Comparison of ENCODE assay signal across 1 cellular context in the genomic region with DNA sequence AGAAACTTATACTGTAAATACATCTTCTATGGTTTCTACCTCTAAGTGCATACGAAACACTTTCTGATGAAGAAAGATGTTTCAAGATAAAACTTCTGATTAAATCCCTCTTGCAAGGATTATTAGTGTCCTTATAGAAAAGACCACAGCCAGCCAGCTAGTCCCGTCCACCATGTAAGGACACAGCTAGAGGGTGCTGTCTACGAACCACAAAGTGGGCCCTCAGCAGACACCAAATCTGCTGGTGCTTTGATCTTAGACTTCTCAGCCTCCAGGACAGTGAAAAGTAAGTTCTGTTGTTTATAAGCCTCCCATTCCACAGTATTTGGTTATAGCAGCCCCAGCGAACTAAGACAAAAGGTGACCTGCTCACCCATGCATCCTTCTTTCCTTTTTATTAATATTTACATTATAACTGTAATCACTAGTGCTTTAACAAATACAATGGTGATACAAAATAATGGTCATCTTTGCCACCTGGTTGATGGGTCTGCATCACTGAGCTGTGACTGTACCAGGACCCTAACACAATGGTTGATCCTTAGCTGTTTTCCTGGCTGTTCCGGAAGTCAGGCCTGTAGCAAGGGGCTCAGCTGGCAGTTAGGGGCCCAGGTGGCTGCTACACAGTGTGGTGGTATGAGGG.
TF ChIP-seq lines count a peak whose summit lies in the region.

No MANE protein-coding gene starts in this region.

TF ChIP-seq in H1, 55 proteins besides CTCF, POLR2A, EP300 and RAD21:
- TF ChIP-seq SIRT6 (IDR thresholded peaks at IDR 0.05; ENCODE audit: low read length), result no peak
- no peak for TF ChIP-seq BRCA1 (IDR thresholded peaks at IDR 0.05; ENCODE audit: low read depth, low read length)
- TF ChIP-seq EGR1 (IDR thresholded peaks at IDR 0.05; ENCODE audit: borderline replicate concordance, low read depth, low read length), result no peak
- TF ChIP-seq TAF1 (IDR thresholded peaks at IDR 0.05; ENCODE audit: low read depth, low read length), result no peak
- TF ChIP-seq, protein P1, sequence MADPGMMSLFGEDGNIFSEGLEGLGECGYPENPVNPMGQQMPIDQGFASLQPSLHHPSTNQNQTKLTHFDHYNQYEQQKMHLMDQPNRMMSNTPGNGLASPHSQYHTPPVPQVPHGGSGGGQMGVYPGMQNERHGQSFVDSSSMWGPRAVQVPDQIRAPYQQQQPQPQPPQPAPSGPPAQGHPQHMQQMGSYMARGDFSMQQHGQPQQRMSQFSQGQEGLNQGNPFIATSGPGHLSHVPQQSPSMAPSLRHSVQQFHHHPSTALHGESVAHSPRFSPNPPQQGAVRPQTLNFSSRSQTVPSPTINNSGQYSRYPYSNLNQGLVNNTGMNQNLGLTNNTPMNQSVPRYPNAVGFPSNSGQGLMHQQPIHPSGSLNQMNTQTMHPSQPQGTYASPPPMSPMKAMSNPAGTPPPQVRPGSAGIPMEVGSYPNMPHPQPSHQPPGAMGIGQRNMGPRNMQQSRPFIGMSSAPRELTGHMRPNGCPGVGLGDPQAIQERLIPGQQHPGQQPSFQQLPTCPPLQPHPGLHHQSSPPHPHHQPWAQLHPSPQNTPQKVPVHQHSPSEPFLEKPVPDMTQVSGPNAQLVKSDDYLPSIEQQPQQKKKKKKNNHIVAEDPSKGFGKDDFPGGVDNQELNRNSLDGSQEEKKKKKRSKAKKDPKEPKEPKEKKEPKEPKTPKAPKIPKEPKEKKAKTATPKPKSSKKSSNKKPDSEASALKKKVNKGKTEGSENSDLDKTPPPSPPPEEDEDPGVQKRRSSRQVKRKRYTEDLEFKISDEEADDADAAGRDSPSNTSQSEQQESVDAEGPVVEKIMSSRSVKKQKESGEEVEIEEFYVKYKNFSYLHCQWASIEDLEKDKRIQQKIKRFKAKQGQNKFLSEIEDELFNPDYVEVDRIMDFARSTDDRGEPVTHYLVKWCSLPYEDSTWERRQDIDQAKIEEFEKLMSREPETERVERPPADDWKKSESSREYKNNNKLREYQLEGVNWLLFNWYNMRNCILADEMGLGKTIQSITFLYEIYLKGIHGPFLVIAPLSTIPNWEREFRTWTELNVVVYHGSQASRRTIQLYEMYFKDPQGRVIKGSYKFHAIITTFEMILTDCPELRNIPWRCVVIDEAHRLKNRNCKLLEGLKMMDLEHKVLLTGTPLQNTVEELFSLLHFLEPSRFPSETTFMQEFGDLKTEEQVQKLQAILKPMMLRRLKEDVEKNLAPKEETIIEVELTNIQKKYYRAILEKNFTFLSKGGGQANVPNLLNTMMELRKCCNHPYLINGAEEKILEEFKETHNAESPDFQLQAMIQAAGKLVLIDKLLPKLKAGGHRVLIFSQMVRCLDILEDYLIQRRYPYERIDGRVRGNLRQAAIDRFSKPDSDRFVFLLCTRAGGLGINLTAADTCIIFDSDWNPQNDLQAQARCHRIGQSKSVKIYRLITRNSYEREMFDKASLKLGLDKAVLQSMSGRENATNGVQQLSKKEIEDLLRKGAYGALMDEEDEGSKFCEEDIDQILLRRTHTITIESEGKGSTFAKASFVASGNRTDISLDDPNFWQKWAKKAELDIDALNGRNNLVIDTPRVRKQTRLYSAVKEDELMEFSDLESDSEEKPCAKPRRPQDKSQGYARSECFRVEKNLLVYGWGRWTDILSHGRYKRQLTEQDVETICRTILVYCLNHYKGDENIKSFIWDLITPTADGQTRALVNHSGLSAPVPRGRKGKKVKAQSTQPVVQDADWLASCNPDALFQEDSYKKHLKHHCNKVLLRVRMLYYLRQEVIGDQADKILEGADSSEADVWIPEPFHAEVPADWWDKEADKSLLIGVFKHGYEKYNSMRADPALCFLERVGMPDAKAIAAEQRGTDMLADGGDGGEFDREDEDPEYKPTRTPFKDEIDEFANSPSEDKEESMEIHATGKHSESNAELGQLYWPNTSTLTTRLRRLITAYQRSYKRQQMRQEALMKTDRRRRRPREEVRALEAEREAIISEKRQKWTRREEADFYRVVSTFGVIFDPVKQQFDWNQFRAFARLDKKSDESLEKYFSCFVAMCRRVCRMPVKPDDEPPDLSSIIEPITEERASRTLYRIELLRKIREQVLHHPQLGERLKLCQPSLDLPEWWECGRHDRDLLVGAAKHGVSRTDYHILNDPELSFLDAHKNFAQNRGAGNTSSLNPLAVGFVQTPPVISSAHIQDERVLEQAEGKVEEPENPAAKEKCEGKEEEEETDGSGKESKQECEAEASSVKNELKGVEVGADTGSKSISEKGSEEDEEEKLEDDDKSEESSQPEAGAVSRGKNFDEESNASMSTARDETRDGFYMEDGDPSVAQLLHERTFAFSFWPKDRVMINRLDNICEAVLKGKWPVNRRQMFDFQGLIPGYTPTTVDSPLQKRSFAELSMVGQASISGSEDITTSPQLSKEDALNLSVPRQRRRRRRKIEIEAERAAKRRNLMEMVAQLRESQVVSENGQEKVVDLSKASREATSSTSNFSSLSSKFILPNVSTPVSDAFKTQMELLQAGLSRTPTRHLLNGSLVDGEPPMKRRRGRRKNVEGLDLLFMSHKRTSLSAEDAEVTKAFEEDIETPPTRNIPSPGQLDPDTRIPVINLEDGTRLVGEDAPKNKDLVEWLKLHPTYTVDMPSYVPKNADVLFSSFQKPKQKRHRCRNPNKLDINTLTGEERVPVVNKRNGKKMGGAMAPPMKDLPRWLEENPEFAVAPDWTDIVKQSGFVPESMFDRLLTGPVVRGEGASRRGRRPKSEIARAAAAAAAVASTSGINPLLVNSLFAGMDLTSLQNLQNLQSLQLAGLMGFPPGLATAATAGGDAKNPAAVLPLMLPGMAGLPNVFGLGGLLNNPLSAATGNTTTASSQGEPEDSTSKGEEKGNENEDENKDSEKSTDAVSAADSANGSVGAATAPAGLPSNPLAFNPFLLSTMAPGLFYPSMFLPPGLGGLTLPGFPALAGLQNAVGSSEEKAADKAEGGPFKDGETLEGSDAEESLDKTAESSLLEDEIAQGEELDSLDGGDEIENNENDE (IDR thresholded peaks at IDR 0.05; ENCODE audit: insufficient replicate concordance, low read length), result no peak
